ENCODE assay signal across 18 cellular contexts in genomic region chr15:93826798-93827197, GRCh38.
"Had no signal": no experiment of that assay in that cellular context is flagged by ENCODE, and none has a peak within 500 bp of the region (broad histone marks: within the 10 kb centered on the region; RNA-seq: fewer than 3 reads in every experiment).

No MANE protein-coding gene starts in this region.

- H3K36me3 ChIP-seq: colonic mucosa, neural progenitor cell, thyroid gland had no signal

- H3K4me1 ChIP-seq: colonic mucosa, thyroid gland had no signal

- ATAC-seq: activated CD8-positive, alpha-beta T cell treated with anti-CD3 and anti-CD28 coated beads, Interleukin-2, amount 10 ng/mL, durations not matched to agents 7 days and 5 days; activated T-cell treated with anti-CD3 and anti-CD28 coated beads, Interleukin-2, amount 50 U/mL, for 4 hours had no signal

- H3K27me3 ChIP-seq: colonic mucosa, neural progenitor cell, thyroid gland had no signal

- DNase-seq: activated B cell treated with CpG ODN at 0.5 μM for 24 hours; activated CD4-positive, alpha-beta T cell treated with anti-CD3 and anti-CD28 coated beads, Interleukin-2, amount 10 ng/mL, durations not matched to agents 7 days and 5 days; activated CD8-positive, alpha-beta T cell treated with anti-CD3 and anti-CD28 coated beads, Interleukin-2, amount 10 ng/mL, durations not matched to agents 7 days and 5 days; activated naive CD4-positive, alpha-beta T cell treated with anti-CD3 and anti-CD28 coated beads for 36 hours; activated T-cell treated with anti-CD3 and anti-CD28 coated beads, Interleukin-2, amount 50 U/mL, for 4 hours; colonic mucosa; endodermal cell; hippocampal formation; islet precursor cell; naive B cell; stimulated activated CD4-positive, alpha-beta T cell treated with anti-CD3 and anti-CD28 coated beads, Interleukin-12 subunit alpha, Interleukin-12 subunit beta, amount 100 ng/mL, for 4 hours; stimulated activated CD4-positive, alpha-beta T cell treated with anti-CD3 and anti-CD28 coated beads, Interleukin-1b, Interleukin-23, amount 100 ng/mL, for 48 hours; stimulated activated CD8-positive, alpha-beta memory T cell treated with anti-CD3 and anti-CD28 coated beads, Interleukin-4, amount 100 ng/mL, for 48 hours; stimulated activated naive CD4-positive, alpha-beta T cell; T-helper 1 cell; T-helper 9 cell; thyroid gland had no signal

- H3K9me3 ChIP-seq: colonic mucosa, thyroid gland had no signal

- H3K27ac ChIP-seq: colonic mucosa, neural progenitor cell, thyroid gland had no signal

- H3K4me3 ChIP-seq: colonic mucosa, neural progenitor cell, thyroid gland had no signal
